Comparison of ENCODE assay signal across 20 cellular contexts in genomic region chr3:118408431-118408830, GRCh38.
"Had no signal": no experiment of that assay in that cellular context is flagged by ENCODE, and none has a peak within 500 bp of the region (broad histone marks: within the 10 kb centered on the region; RNA-seq: fewer than 3 reads in every experiment).

No MANE protein-coding gene starts in this region.

- H3K27ac ChIP-seq: hepatocyte, pancreas, stomach had no signal

- H3K27ac Mint-ChIP-seq: naive B cell, nephron, progenitor cell of endocrine pancreas had no signal

- H3K4me3 Mint-ChIP-seq: naive B cell, nephron had no signal

- H3K36me3 Mint-ChIP-seq: naive B cell had no signal

- ATAC-seq: left colon, left ventricle myocardium superior, pancreas, right cardiac atrium had no signal

- H3K27me3 ChIP-seq: hepatocyte, pancreas, stomach had no signal

- H3K4me3 ChIP-seq: hepatocyte, lung, pancreas, stomach had no signal

- H3K9me3 Mint-ChIP-seq: nephron had no signal

- H3K9me3 ChIP-seq: pancreas had no signal

- H3K4me1 Mint-ChIP-seq: naive B cell, nephron had no signal

- H3K36me3 ChIP-seq: pancreas, stomach had no signal

- DNase-seq: effector memory CD4-positive, alpha-beta T cell; foreskin melanocyte; head of caudate nucleus; left colon; left ventricle myocardium superior; mesendoderm; naive B cell; occipital lobe; pancreas; right cardiac atrium; small intestine; stimulated activated CD4-positive, alpha-beta T cell treated with anti-CD3 and anti-CD28 coated beads, Interleukin-12 subunit alpha, Interleukin-12 subunit beta, amount 100 ng/mL, for 4 hours; stimulated activated naive CD4-positive, alpha-beta T cell; stomach; substantia nigra; trophoblast cell had no signal

- H3K4me1 ChIP-seq: pancreas, stomach had no signal

- H3K27me3 Mint-ChIP-seq: naive B cell, progenitor cell of endocrine pancreas had no signal
